Comparison of ENCODE assay signal across 8 cellular contexts in genomic region chr12:131929530-131930456, GRCh38. TPM values are rescaled to one million over a fixed set of nuclear protein-coding genes. Genes with fewer than 3 reads are reported as not detected.
DNase-seq lines count a peak whose midpoint lies in the region; ATAC-seq and TF ChIP-seq lines count a peak whose summit lies in the region.

No MANE protein-coding gene starts in this region.

- peak overlapping the region in 1 of 2 donors; percentile 91 for H3K27ac ChIP-seq in coronary artery
- H3K27ac ChIP-seq in suprapubic skin = peak overlapping the region; percentile 25

- TF ChIP-seq EP300 in suprapubic skin (IDR thresholded peaks at IDR 0.05) = no peak

- H3K36me3 Mint-ChIP-seq in memory B cell = peaks cover 16% of the 10 kb centered on the region

- H3K36me3 ChIP-seq in suprapubic skin = peaks cover 35% of the 10 kb centered on the region

- no peaks in the 10 kb centered on the region for H3K9me3 Mint-ChIP-seq in memory B cell

- no peaks in the 10 kb centered on the region for H3K9me3 ChIP-seq in suprapubic skin

- H3K4me1 Mint-ChIP-seq in memory B cell = peaks cover 12% of the 10 kb centered on the region

- TF ChIP-seq POLR2A in suprapubic skin (IDR thresholded peaks at IDR 0.05) = no peak

- 0% methylated on average over 10 of the region's 91 CpGs for WGBS in suprapubic skin

- H3K27ac Mint-ChIP-seq in memory B cell = peak overlapping the region; percentile 89

- peaks cover 17% of the 10 kb centered on the region for H3K4me1 ChIP-seq in suprapubic skin

- peak overlapping the region; percentile 97 for H3K4me3 Mint-ChIP-seq in memory B cell

- H3K4me3 ChIP-seq in GM12865 (ENCODE audit: low read depth, low read length) (peak overlapping the region; percentile 96), coronary artery (peak overlapping the region; percentile 75), suprapubic skin (peak overlapping the region; percentile 83)

- DNase-seq in GM12865 (ENCODE audit: low read depth) (peak; percentile 60), T-helper 9 cell (peak; percentile 23), coronary artery (ENCODE audit: low spot score) (no peak), memory B cell (ENCODE audit: low spot score in 2 of 2) (peak in 1 of 2 donors; percentile 49), suprapubic skin (ENCODE audit: low spot score in 2 of 2) (no peak)
- no peak for DNase-seq in effector CD8-positive, alpha-beta T cell (lab: John Stamatoyannopoulos, UW)

- no peaks in the 10 kb centered on the region for H3K27me3 ChIP-seq in suprapubic skin

- no peaks in the 10 kb centered on the region for H3K27me3 Mint-ChIP-seq in memory B cell

- TF ChIP-seq CTCF in GM12865 (IDR thresholded peaks at IDR 0.05; ENCODE audit: insufficient read depth, low read depth, low read length, missing control alignments) = no peak
- no peak for TF ChIP-seq CTCF in coronary artery (IDR thresholded peaks at IDR 0.05)
- no peak for TF ChIP-seq CTCF in suprapubic skin (IDR thresholded peaks at IDR 0.05)

- ATAC-seq in HG03045 (IDR thresholded peaks at IDR 0.05; ENCODE audit: unreplicated experiment) = peak; percentile 13
- ATAC-seq in memory B cell (ENCODE audit: low read depth) = peak; percentile 7
- ATAC-seq in GM19328 (IDR thresholded peaks at IDR 0.05; ENCODE audit: unreplicated experiment) = no peak

RNA-seq across cellular contexts. Expression of gene PUS1, which starts 0.7 kb away (rescaled TPM):
- total RNA-seq in suprapubic skin = 10 to 100 TPM; 16.3 to 24.4 (median 21.8) TPM

RNA-seq across cellular contexts. Expression of gene EP400, which starts 19.9 kb away (rescaled TPM):
- 10 to 100 TPM; 32.0 to 81.3 (median 40.1) TPM for total RNA-seq in suprapubic skin

RNA-seq across cellular contexts. Expression of gene ULK1, which starts 35.4 kb away (rescaled TPM):
- 100 to 1,000 TPM in 1 of 4 donors, 10 to 100 TPM in 3; 37.0 to 102 (median 65.7) TPM for total RNA-seq in suprapubic skin

Comparison
In these comparisons a context has a peak if more than half of its experiments do, and no peak if none do; other contexts are left out.
1. DNase-seq: peak in GM12865 (single experiment) and T-helper 9 cell (single experiment); none in coronary artery (single experiment), suprapubic skin (0 of 2) and effector CD8-positive, alpha-beta T cell (single experiment).
2. Peak in every context shown above with its lines, with median percentiles within 50 percentile points of each other: H3K4me3 ChIP-seq.